In the genomic region with DNA sequence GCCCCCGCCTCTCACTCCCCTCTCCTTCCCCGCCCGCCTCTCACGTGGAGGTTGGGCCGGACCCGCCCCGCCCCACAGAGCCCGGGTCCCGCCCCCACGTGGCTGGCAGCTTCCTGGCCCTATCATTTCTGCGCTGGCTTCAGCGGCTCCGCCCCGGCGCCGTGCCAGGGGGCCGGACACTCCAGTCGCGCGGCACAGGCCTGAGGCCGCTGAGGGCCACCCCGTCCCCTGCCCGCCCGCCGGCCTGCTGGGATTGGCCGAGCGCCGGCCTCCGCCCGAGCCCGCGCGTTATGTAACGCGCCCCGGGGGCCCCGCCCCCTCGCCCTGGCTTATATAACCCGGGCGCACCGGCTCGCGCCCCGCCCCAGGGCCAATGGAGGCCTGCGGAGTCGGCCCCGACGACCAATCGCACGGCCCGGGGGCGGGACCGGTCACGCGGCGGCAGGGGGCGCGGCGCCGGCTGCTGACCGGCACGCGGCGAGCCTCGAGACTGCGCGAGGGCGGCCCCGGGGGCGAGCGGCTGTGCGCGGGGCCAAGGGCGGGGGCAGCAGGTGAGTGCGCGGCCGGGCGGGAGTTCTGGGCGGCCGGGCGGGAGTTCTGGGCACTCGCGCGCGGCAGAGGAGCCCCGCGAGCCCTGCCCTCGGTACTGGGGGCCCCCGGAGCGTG, we compare ENCODE assay signal across 8 cellular contexts. TPM values are rescaled to one million over a fixed set of nuclear protein-coding genes. Genes with fewer than 3 reads are reported as not detected.
DNase-seq lines count a peak whose midpoint lies in the region; ATAC-seq, FAIRE-seq and TF ChIP-seq lines count a peak whose summit lies in the region.

Gene PER3 (plus strand): TSS at position 466 of the 666 bp plus-strand sequence. CDS start 587 bp downstream, outside the sequence.

- POLR2A ChIA-PET in CD8-positive, alpha-beta memory T cell (lab: Charles Lee) = no interaction called here
- POLR2A ChIA-PET in H1 (lab: Charles Lee; ENCODE audit: partially characterized antibody) = interaction anchor here (0.7 to 2.8 kb wide), 5 partner anchors 12 to 107 kb away, joined by 3 to 7 read pairs (median 3); partner anchors contain the start of gene VAMP3

- no peak for FAIRE-seq in H1 (lab: Jason Lieb, UNC)

- TF ChIP-seq POLR2A in H1 (IDR thresholded peaks at IDR 0.05; ENCODE audit: control extremely low read depth in 1 of 2, low read depth in 2 of 2, low read length in 2 of 2) = no peak

- peaks cover 25% of the 10 kb centered on the region for H3K4me1 ChIP-seq in CD8-positive, alpha-beta memory T cell (ENCODE audit: insufficient read depth, low read length)
- H3K4me1 ChIP-seq in H1 (replicated peaks in 1 of 4; ENCODE audit: control insufficient read depth in 3 of 4, insufficient read depth in 4 of 4, low read length in 3 of 4) (peaks cover 0 to 6% (median 0%) of the 10 kb centered on the region in 4 experiments; a peak in 2 of 7 replicates), mesendoderm (ENCODE audit: control insufficient read depth, low read depth, low read length) (no peaks in the 10 kb centered on the region)

- H4K91ac ChIP-seq in H1 (replicated peaks; ENCODE audit: insufficient read length, low read length) = no peak within 1 kb of the TSS

- H3K23ac ChIP-seq in H1 (ENCODE audit: insufficient read length) (no peak within 1 kb of the TSS), mesendoderm (ENCODE audit: low read length) (no peak within 1 kb of the TSS)

- H3K56ac ChIP-seq in H1 (replicated peaks; ENCODE audit: insufficient read length, low read depth, low read length) (no peak within 1 kb of the TSS), mesendoderm (ENCODE audit: low read length) (peak within 1 kb of the TSS; percentile 76)

- peaks cover 1 to 36% (median 3%) of the 10 kb centered on the region in 3 donors for H3K36me3 Mint-ChIP-seq in CD8-positive, alpha-beta memory T cell

- H4K5ac ChIP-seq in H1 (ENCODE audit: insufficient read length, low read depth, low read length) = peak within 1 kb of the TSS; percentile 36
- no peak within 1 kb of the TSS for H4K5ac ChIP-seq in mesendoderm (ENCODE audit: low read length)

- H4K8ac ChIP-seq in H1 (ENCODE audit: extremely low read depth, insufficient read depth, low read length) (peak within 1 kb of the TSS; percentile 87), mesendoderm (ENCODE audit: low read depth, low read length) (peak within 1 kb of the TSS; percentile 15)

- H2BK5ac ChIP-seq in H1 (ENCODE audit: low read depth, low read length) (no peak within 1 kb of the TSS), mesendoderm (ENCODE audit: low read length) (no peak within 1 kb of the TSS)

- H3K79me1 ChIP-seq in H1 (ENCODE audit: low read depth, low read length) (no peaks in the 10 kb centered on the region), mesendoderm (ENCODE audit: low read length) (no peaks in the 10 kb centered on the region)

- H3K4me1 Mint-ChIP-seq in CD8-positive, alpha-beta memory T cell = peaks cover 25 to 35% (median 30%) of the 10 kb centered on the region in 3 donors

- H3K4me3 Mint-ChIP-seq in CD8-positive, alpha-beta memory T cell = peak within 1 kb of the TSS; percentile 68 to 90 (median 77)

- H3K14ac ChIP-seq in H1 (ENCODE audit: insufficient read length) = no peak within 1 kb of the TSS

- ATAC-seq in GM19467 (IDR thresholded peaks at IDR 0.05; ENCODE audit: unreplicated experiment) = peak; percentile 87

- TF ChIP-seq EP300 in H1 (IDR thresholded peaks at IDR 0.05; ENCODE audit: borderline replicate concordance in 1 of 2, low read depth in 2 of 2, low read length in 2 of 2) = no peak

- peak within 1 kb of the TSS in 3 of 4 experiments; percentile 8 to 47 (median 24); a peak in 4 of 7 replicates for H3K9ac ChIP-seq in H1 (replicated peaks in 1 of 4; ENCODE audit: extremely low read depth in 1 of 4, low read depth in 3 of 4, low read length in 3 of 4)
- H3K9ac ChIP-seq in mesendoderm (ENCODE audit: low read length) = peak within 1 kb of the TSS; percentile 63

- H3K4me2 ChIP-seq in H1 (ENCODE audit: insufficient read depth in 1 of 2, low read depth in 2 of 2, low read length in 2 of 2) (peak within 1 kb of the TSS; percentile 61 to 80), mesendoderm (ENCODE audit: low read length) (peak within 1 kb of the TSS; percentile 74)

- H3K27me3 ChIP-seq in CD8-positive, alpha-beta memory T cell (ENCODE audit: insufficient read depth, low read length, poor library complexity, severe bottlenecking) = no peaks in the 10 kb centered on the region
- H3K27me3 ChIP-seq in H1 (replicated peaks in 1 of 4; ENCODE audit: control insufficient read depth in 3 of 4, extremely low read depth in 1 of 4, insufficient read depth in 3 of 4, low read length in 3 of 4) = peaks cover 0 to 8% (median 7%) of the 10 kb centered on the region in 4 experiments; a peak in 5 of 7 replicates
- peaks cover 3% of the 10 kb centered on the region for H3K27me3 ChIP-seq in mesendoderm (ENCODE audit: insufficient read depth, low read length, poor library complexity)

- WGBS in H1 (ENCODE audit: extremely low coverage in 1 of 2, insufficient coverage in 1 of 2, insufficient read length in 1 of 2, insufficient replicate concordance in 2 of 2, low coverage in 1 of 2, low lambda C conversion rate in 2 of 2, missing lambda C conversion rate in 1 of 2), 2 experiments = 4% methylated on average over 19 of the region's 90 CpGs; no CpG with 5 or more reads in 1 of the 2 experiments
- WGBS in mesendoderm (ENCODE audit: extremely low coverage, insufficient coverage, low lambda C conversion rate) = no CpG with 5 or more reads among the region's 90 CpGs

- no peaks in the 10 kb centered on the region for H3K27me3 Mint-ChIP-seq in CD8-positive, alpha-beta memory T cell

- no peak within 1 kb of the TSS for H2BK20ac ChIP-seq in H1 (ENCODE audit: low read length)

- CTCF ChIA-PET in CD8-positive, alpha-beta memory T cell (lab: Charles Lee) = no interaction called here
- CTCF ChIA-PET in H1 (lab: Charles Lee; ENCODE audit: partially characterized antibody) = interaction anchor here (2.0 kb wide), 1 partner anchor 115 kb away, joined by 7 read pairs; no protein-coding TSS in a partner anchor

- H2BK15ac ChIP-seq in H1 (ENCODE audit: low read length) (no peak within 1 kb of the TSS), mesendoderm (replicated peaks; ENCODE audit: low read depth) (no peak within 1 kb of the TSS)

- peaks cover 2% of the 10 kb centered on the region; the same call in 1 of the 2 replicates for H3K23me2 ChIP-seq in H1 (ENCODE audit: low read depth, low read length)

- H2BK12ac ChIP-seq in H1 (ENCODE audit: low read depth, low read length) = no peak within 1 kb of the TSS

- TF ChIP-seq CTCF in H1 (IDR thresholded peaks at IDR 0.05; ENCODE audit: control extremely low read depth in 1 of 3, insufficient read depth in 1 of 3, low read depth in 1 of 3, low read length in 3 of 3) = no peak

- TF ChIP-seq RAD21 in H1 (IDR thresholded peaks at IDR 0.05 in 1 of 2, conservative IDR thresholded peaks at IDR 0.05 in 1 of 2; ENCODE audit: low read depth in 2 of 2, low read length in 2 of 2) = no peak

- no peaks in the 10 kb centered on the region for H3K36me3 ChIP-seq in CD8-positive, alpha-beta memory T cell (ENCODE audit: insufficient read depth, low read length)
- H3K36me3 ChIP-seq in H1 (ENCODE audit: control insufficient read depth in 2 of 4, insufficient read depth in 4 of 4, low read length in 3 of 4) (peaks cover 7 to 49% (median 21%) of the 10 kb centered on the region in 4 experiments; a peak in 7 of 8 replicates), mesendoderm (ENCODE audit: control insufficient read depth, insufficient read depth, low read length) (no peaks in the 10 kb centered on the region)

- H3K4ac ChIP-seq in H1 (replicated peaks; ENCODE audit: insufficient read length, low read depth, low read length) (no peak within 1 kb of the TSS), mesendoderm (ENCODE audit: low read depth, low read length) (peak within 1 kb of the TSS; percentile 26)

- no peaks in the 10 kb centered on the region for H3K9me3 ChIP-seq in CD8-positive, alpha-beta memory T cell (ENCODE audit: low read length)
- peaks cover 0 to 6% of the 10 kb centered on the region in 2 experiments; a peak in 1 of 4 replicates for H3K9me3 ChIP-seq in H1 (ENCODE audit: insufficient read depth in 2 of 2, low read depth in 1 of 2, low read length in 1 of 2)

- H2AFZ ChIP-seq in H1 (ENCODE audit: low read length) = no peak within 1 kb of the TSS

- H2BK120ac ChIP-seq in H1 (replicated peaks; ENCODE audit: low read depth, low read length) (no peak within 1 kb of the TSS), mesendoderm (ENCODE audit: low read depth, low read length) (no peak within 1 kb of the TSS)

- H3K18ac ChIP-seq in H1 (ENCODE audit: extremely low read depth, low read length) = no peak within 1 kb of the TSS
- peak within 1 kb of the TSS; percentile 85 for H3K18ac ChIP-seq in mesendoderm (ENCODE audit: low read length)

- peaks cover 0 to 2% of the 10 kb centered on the region in 2 experiments for H4K20me1 ChIP-seq in H1 (replicated peaks in 1 of 2; ENCODE audit: control insufficient read depth in 1 of 2, insufficient read depth in 2 of 2, low read length in 2 of 2)

- no peaks in the 10 kb centered on the region for H3K9me3 Mint-ChIP-seq in CD8-positive, alpha-beta memory T cell

- H3K79me2 ChIP-seq in H1 (ENCODE audit: control insufficient read depth in 1 of 2, insufficient read depth in 2 of 2, low read length in 2 of 2) (no peaks in the 10 kb centered on the region), mesendoderm (ENCODE audit: control insufficient read depth, insufficient read depth, low read length) (no peaks in the 10 kb centered on the region)

- H2AK5ac ChIP-seq in H1 (ENCODE audit: low read depth, low read length) (no peak within 1 kb of the TSS), mesendoderm (ENCODE audit: low read length) (no peak within 1 kb of the TSS)

- H3K27ac Mint-ChIP-seq in CD8-positive, alpha-beta memory T cell = peak within 1 kb of the TSS; percentile 50 to 92 (median 88)

- H3K27ac ChIP-seq in CD8-positive, alpha-beta memory T cell (ENCODE audit: low read depth, low read length) = peak within 1 kb of the TSS; percentile 65
- H3K27ac ChIP-seq in H1 (ENCODE audit: low read depth, low read length) (no peak within 1 kb of the TSS; the same call in 1 of the 2 replicates), mesendoderm (ENCODE audit: low read depth, low read length) (no peak within 1 kb of the TSS)

- DNase-seq in CD8-positive, alpha-beta memory T cell = peak; percentile 89 to 95 (median 92)
- DNase-seq in HPDE6-E6E7 (ENCODE audit: extremely low spot score) (peak; percentile 94), NOMO-1 (lab: John Stamatoyannopoulos, UW; ENCODE audit: unreplicated experiment in 2 of 2) (peak; percentile 83 to 92), H1 (ENCODE audit: low read depth in 1 of 2, low spot score in 2 of 2) (peak; percentile 93 to 96), mesendoderm (peak; percentile 98)
- DNase-seq in activated CD8-positive, alpha-beta memory T cell treated with anti-CD3 and anti-CD28 coated beads, Interleukin-2, amount 50 U/mL, for 1 hour (ENCODE audit: extremely low read depth) = peak; percentile 60
- peak; percentile 75 for DNase-seq in stimulated activated CD8-positive, alpha-beta memory T cell treated with anti-CD3 and anti-CD28 coated beads, Interleukin-12 subunit alpha, Interleukin-12 subunit beta, amount 100 ng/mL, for 24 hours (ENCODE audit: extremely low read depth)

- peak within 1 kb of the TSS; percentile 52 for H3K4me3 ChIP-seq in CD8-positive, alpha-beta memory T cell (ENCODE audit: low read length)
- H3K4me3 ChIP-seq in H1 (ENCODE audit: extremely low read depth in 1 of 4, insufficient read depth in 2 of 4, low read depth in 3 of 4, low read length in 4 of 4) (peak within 1 kb of the TSS; percentile 40 to 66 (median 55)), mesendoderm (ENCODE audit: low read length) (peak within 1 kb of the TSS; percentile 36)

RNA-seq across cellular contexts. Expression of gene PER3, which starts in this region (rescaled TPM):
- 1 to 10 TPM; 4.7 TPM for total RNA-seq in CD8-positive, alpha-beta memory T cell
- polyA plus RNA-seq in CD8-positive, alpha-beta memory T cell = 6.3 TPM
- total RNA-seq in H1 (2021; fragmentation: NEBNext Ultra II Directional; extraction: Animal tissue kit (Norgen Biotek cat#: 25700)) = 9.3 and 9.4 TPM in 2 replicates
- polyA plus RNA-seq in H1 (2011; rRNA removed) = 8.3 and 8.7 TPM in 2 replicates
- 9.5 TPM for polyA plus RNA-seq in H1 (2011; cell fraction: cytosol; rRNA removed)
- polyA plus RNA-seq in H1 (2011; cell fraction: nucleus; rRNA removed) = 15.8 TPM
- polyA plus RNA-seq in H1 (2012, experiment 1 of 2) = 3.5 to 7.9 TPM (median 5.1 TPM) in 4 replicates
- polyA plus RNA-seq in H1 (2012, experiment 2 of 2) = 0.87 TPM
- polyA plus RNA-seq in H1 (2013, experiment 1 of 2) = 4.8 TPM
- 4.7 TPM for polyA plus RNA-seq in H1 (2013, experiment 2 of 2)
- polyA minus RNA-seq in H1 (2011; rRNA and poly(A)+ RNA removed) = 18.4 and 21.6 TPM in 2 replicates
- polyA minus RNA-seq in H1 (2011; cell fraction: cytosol; rRNA and poly(A)+ RNA removed) = 5.9 TPM
- 18.8 TPM for polyA minus RNA-seq in H1 (2011; cell fraction: nucleus; rRNA and poly(A)+ RNA removed)
- 2.6 TPM for polyA plus RNA-seq in mesendoderm (2013, experiment 1 of 2)
- polyA plus RNA-seq in mesendoderm (2013, experiment 2 of 2) = 2.6 TPM
